Comparison of ENCODE assay signal across 20 cellular contexts in the genomic region with DNA sequence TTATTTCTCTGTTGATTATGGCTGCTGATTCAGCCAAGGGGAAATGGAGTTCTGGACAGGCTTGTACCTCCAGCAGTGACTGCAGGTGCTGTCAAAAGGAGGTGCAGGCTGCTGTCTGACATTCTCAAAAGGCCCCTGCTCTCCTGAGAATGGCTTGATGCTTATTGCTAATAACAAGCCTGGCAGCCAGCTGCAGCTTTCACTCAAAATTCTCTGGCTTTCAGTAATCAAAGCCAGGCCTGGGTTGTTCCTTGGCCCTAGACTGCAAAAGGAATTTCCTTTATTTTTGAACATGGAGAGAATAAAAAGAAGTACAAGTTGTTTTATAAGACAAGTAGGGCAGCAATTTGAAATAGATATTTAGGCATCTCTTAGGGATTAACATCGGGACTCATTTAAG.
"Had no signal": no experiment of that assay in that cellular context is flagged by ENCODE, and none has a peak within 500 bp of the region (broad histone marks: within the 10 kb centered on the region; RNA-seq: fewer than 3 reads in every experiment).

No MANE protein-coding gene starts in this region.

- H3K9me3 ChIP-seq: esophagus squamous epithelium, gastroesophageal sphincter, mucosa of descending colon, thoracic aorta, vagina had no signal

- H3K27me3 ChIP-seq: esophagus squamous epithelium, gastroesophageal sphincter, spleen, vagina had no signal

- H3K27ac ChIP-seq: esophagus squamous epithelium, gastroesophageal sphincter, spleen, thoracic aorta, vagina had no signal

- H3K36me3 ChIP-seq: esophagus squamous epithelium, gastroesophageal sphincter, spleen, thoracic aorta, vagina had no signal

- H3K4me3 ChIP-seq: esophagus squamous epithelium, gastroesophageal sphincter, mucosa of descending colon, spleen, thoracic aorta, vagina had no signal

- H3K4me1 ChIP-seq: esophagus squamous epithelium, gastroesophageal sphincter, spleen, vagina had no signal

- DNase-seq: activated CD4-positive, alpha-beta memory T cell treated with anti-CD3 and anti-CD28 coated beads, Interleukin-2, amount 10 ng/mL, durations not matched to agents 7 days and 5 days; activated CD4-positive, alpha-beta T cell treated with anti-CD3 and anti-CD28 coated beads, Interleukin-2, amount 10 ng/mL, durations not matched to agents 24 days and 14 days; activated effector memory CD4-positive, alpha-beta T cell treated with Interleukin-2 at 50 U/mL for 16 hours; activated naive CD4-positive, alpha-beta T cell treated with anti-CD3 and anti-CD28 coated beads for 36 hours; activated naive CD8-positive, alpha-beta T cell treated with anti-CD3 and anti-CD28 coated beads, Interleukin-2, amount 10 ng/mL, durations not matched to agents 7 days and 5 days; activated T-cell treated with anti-CD3 and anti-CD28 coated beads, Interleukin-2, amount 50 U/mL, for 72 hours; amniotic stem cell; cerebellar nuclear complex; cortex of kidney; endodermal cell; esophagus squamous epithelium; head of caudate nucleus; mucosa of descending colon; naive B cell; spleen; stimulated activated CD4-positive, alpha-beta T cell treated with anti-CD3 and anti-CD28 coated beads, Interleukin-4, amount 100 ng/mL, for 24 hours; stimulated activated naive CD4-positive, alpha-beta T cell treated with Interleukin-2 at 50 U/mL for 16 hours had no signal

- ATAC-seq: activated T-cell treated with anti-CD3 and anti-CD28 coated beads, Interleukin-2, amount 50 U/mL, for 72 hours; gastroesophageal sphincter; mucosa of descending colon had no signal
